12 cellular contexts compared by ENCODE assay signal in the genomic region with DNA sequence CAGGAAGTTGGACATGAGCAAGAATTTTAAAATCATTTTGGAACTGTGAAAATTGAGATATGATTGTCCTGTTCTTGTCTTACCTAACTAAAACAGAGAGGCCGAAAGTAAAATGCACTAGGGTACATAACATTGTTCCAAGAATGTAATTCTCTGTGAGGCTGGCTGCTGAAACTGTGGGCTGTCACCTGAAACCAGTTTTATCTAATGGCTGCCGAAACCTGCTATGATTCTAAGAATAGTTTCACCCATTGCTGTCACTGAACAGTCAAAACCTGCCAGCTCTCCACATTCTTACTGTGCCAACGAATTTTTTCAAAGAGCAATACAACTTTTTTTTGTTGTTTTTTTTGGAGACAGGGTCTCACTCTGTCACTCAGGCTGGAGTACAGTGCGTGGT.
A peak's percentile ranks its signal among the peaks of the same experiment; 100 is the strongest.
DNase-seq lines count a peak whose midpoint lies in the region; ATAC-seq and TF ChIP-seq lines count a peak whose summit lies in the region.
"Had no signal": no experiment of that assay in that cellular context is flagged by ENCODE, and none has a peak within 500 bp of the region (broad histone marks: within the 10 kb centered on the region; RNA-seq: fewer than 3 reads in every experiment).

No MANE protein-coding gene starts in this region.

- no peak overlapping the region for H4K12ac ChIP-seq in trophoblast cell (ENCODE audit: low read depth, low read length)

- TF ChIP-seq CTCF in GM10248 (IDR thresholded peaks at IDR 0.05; ENCODE audit: control extremely low read depth, extremely low read depth, low read depth, missing control alignments): no peak
- no peak for TF ChIP-seq CTCF in esophagus squamous epithelium (IDR thresholded peaks at IDR 0.05)

- H3K9me3 ChIP-seq in esophagus squamous epithelium (no peaks in the 10 kb centered on the region), trophoblast cell (ENCODE audit: insufficient read depth, low read depth, low read length) (peaks cover 2% of the 10 kb centered on the region)
- H3K9me3 ChIP-seq: colonic mucosa, tibial artery had no signal

- 55 to 58% methylated on average over 4 of the region's 4 CpGs for WGBS in esophagus squamous epithelium, 2 donors
- no CpG with 5 or more reads among the region's 4 CpGs for WGBS in trophoblast cell (ENCODE audit: extremely low coverage, insufficient coverage, insufficient read length)

- H3K4ac ChIP-seq in trophoblast cell (ENCODE audit: low read depth, low read length): no peak overlapping the region

- H3K36me3 ChIP-seq in esophagus squamous epithelium (no peaks in the 10 kb centered on the region), trophoblast cell (ENCODE audit: control insufficient read depth in 1 of 2, insufficient read depth in 2 of 2, low read length in 2 of 2) (no peaks in the 10 kb centered on the region)
- H3K36me3 ChIP-seq: colonic mucosa, tibial artery had no signal

- TF ChIP-seq POLR2A in esophagus squamous epithelium (IDR thresholded peaks at IDR 0.05): no peak

- no peak overlapping the region for H3K23ac ChIP-seq in trophoblast cell (ENCODE audit: low read length)

- H3K4me1 ChIP-seq in esophagus squamous epithelium: no peaks in the 10 kb centered on the region
- no peaks in the 10 kb centered on the region for H3K4me1 ChIP-seq in trophoblast cell (ENCODE audit: control insufficient read depth in 1 of 2, insufficient read depth in 2 of 2, low read length in 2 of 2)
- H3K4me1 ChIP-seq: colonic mucosa had no signal

- H3K9ac ChIP-seq in trophoblast cell (ENCODE audit: low read length): no peak overlapping the region

- DNase-seq in GM10248 (ENCODE audit: extremely low spot score) (peak; percentile 21), esophagus squamous epithelium (lab: John Stamatoyannopoulos, UW) (no peak), trophoblast cell (no peak), retina (no peak)
- DNase-seq: colonic mucosa, immature natural killer cell, NCI-H226, tibial artery had no signal

- no peak overlapping the region for H3K14ac ChIP-seq in trophoblast cell (ENCODE audit: low read length)

- no peak overlapping the region for H2BK5ac ChIP-seq in trophoblast cell (ENCODE audit: low read depth, low read length, poor library complexity)

- H3K79me2 ChIP-seq in trophoblast cell (ENCODE audit: control insufficient read depth, insufficient read depth, low read length, poor library complexity): no peaks in the 10 kb centered on the region

- no peak overlapping the region for H3K4me2 ChIP-seq in trophoblast cell (ENCODE audit: low read length)

- H3K4me3 ChIP-seq in esophagus squamous epithelium (no peak overlapping the region), trophoblast cell (ENCODE audit: low read depth, low read length) (no peak overlapping the region)
- H3K4me3 ChIP-seq: colonic mucosa, tibial artery had no signal

- H4K8ac ChIP-seq in trophoblast cell (ENCODE audit: low read depth, low read length): no peak overlapping the region

- no peak overlapping the region for H2BK120ac ChIP-seq in trophoblast cell (ENCODE audit: insufficient read depth, low read length, poor library complexity)

- H2AFZ ChIP-seq in trophoblast cell (ENCODE audit: insufficient read depth, low read length, poor library complexity): no peak overlapping the region

- no peaks in the 10 kb centered on the region for H3K79me1 ChIP-seq in trophoblast cell (ENCODE audit: low read length)

- H3K27ac ChIP-seq in esophagus squamous epithelium: no peak overlapping the region
- H3K27ac ChIP-seq in trophoblast cell (ENCODE audit: low read depth, low read length): no peak overlapping the region
- H3K27ac ChIP-seq: colonic mucosa had no signal

- no peak overlapping the region for H2BK12ac ChIP-seq in trophoblast cell (ENCODE audit: low read length)

- no peak overlapping the region for H3K18ac ChIP-seq in trophoblast cell (ENCODE audit: low read length)

- CTCF ChIA-PET in GM10248 (lab: Yijun Ruan, JAX): no interaction called here

- POLR2A ChIA-PET in GM10248 (lab: Yijun Ruan, JAX): no interaction called here

- H4K91ac ChIP-seq in trophoblast cell (ENCODE audit: low read depth, low read length): no peak overlapping the region

- H2AK5ac ChIP-seq in trophoblast cell (ENCODE audit: low read length): no peak overlapping the region

- intact Hi-C loops in esophagus squamous epithelium (cut with DNase I): no loop called here

- ATAC-seq in GM19324 (IDR thresholded peaks at IDR 0.05; ENCODE audit: low FRiP score, unreplicated experiment) (peak; percentile 87), HG02678 (IDR thresholded peaks at IDR 0.05; ENCODE audit: unreplicated experiment) (peak; percentile 67), HG03520 (IDR thresholded peaks at IDR 0.05; ENCODE audit: unreplicated experiment) (peak; percentile 96), HG03354 (IDR thresholded peaks at IDR 0.05; ENCODE audit: poor library complexity, severe bottlenecking, unreplicated experiment) (no peak)

- no peaks in the 10 kb centered on the region for H3K27me3 ChIP-seq in esophagus squamous epithelium
- no peaks in the 10 kb centered on the region for H3K27me3 ChIP-seq in trophoblast cell (ENCODE audit: insufficient read depth, low read length)
- H3K27me3 ChIP-seq: colonic mucosa, tibial artery had no signal
